In genomic region chr5:149129181-149129580, GRCh38 we compare ENCODE assay signal across 26 cellular contexts. TPM values are rescaled to one million over a fixed set of nuclear protein-coding genes. Genes with fewer than 3 reads are reported as not detected.
DNase-seq lines count a peak whose midpoint lies in the region; ATAC-seq, FAIRE-seq and TF ChIP-seq lines count a peak whose summit lies in the region.
"Had no signal": no experiment of that assay in that cellular context is flagged by ENCODE, and none has a peak within 500 bp of the region (broad histone marks: within the 10 kb centered on the region; RNA-seq: fewer than 3 reads in every experiment).

No MANE protein-coding gene starts in this region.

- H3K36me3 Mint-ChIP-seq in CD8-positive, alpha-beta T cell, result no peaks in the 10 kb centered on the region
- H3K36me3 Mint-ChIP-seq: memory B cell had no signal

- no peak overlapping the region for H4K5ac ChIP-seq in mesendoderm (ENCODE audit: low read length)

- no peak overlapping the region for H2BK15ac ChIP-seq in mesendoderm (replicated peaks; ENCODE audit: low read depth)

- no peak for ATAC-seq in HG03378 (IDR thresholded peaks at IDR 0.05; ENCODE audit: unreplicated experiment)
- no peak for ATAC-seq in CD8-positive, alpha-beta T cell
- ATAC-seq: activated T-cell treated with anti-CD3 and anti-CD28 coated beads, Interleukin-2, amount 50 U/mL, for 4 hours; left colon had no signal

- peak overlapping the region; percentile 67 for H3K27ac ChIP-seq in C4-2B
- no peak overlapping the region for H3K27ac ChIP-seq in mesendoderm (ENCODE audit: low read depth, low read length)
- no peak overlapping the region for H3K27ac ChIP-seq in CD8-positive, alpha-beta T cell (ENCODE audit: low read depth, low read length)
- H3K27ac ChIP-seq in esophagus muscularis mucosa (replicated peaks in 1 of 4), result no peak overlapping the region
- H3K27ac ChIP-seq: testis, vagina had no signal

- H3K27ac Mint-ChIP-seq in CD8-positive, alpha-beta T cell, result no peak overlapping the region
- H3K27ac Mint-ChIP-seq: activated CD4-positive, alpha-beta T cell treated with anti-CD3 and anti-CD28 coated beads, Interleukin-2, amount 10 ng/mL, durations not matched to agents 24 days and 14 days; memory B cell; T-helper 1 cell treated with Interleukin-12 subunit alpha and Interleukin-12 subunit beta and Interleukin-4 antibody, amounts not matched to agents 30 μg/mL and 1 μg/mL, for 36 hours had no signal

- no peak overlapping the region for H2AK5ac ChIP-seq in mesendoderm (ENCODE audit: low read length)

- H3K79me1 ChIP-seq in mesendoderm (ENCODE audit: low read length), result no peaks in the 10 kb centered on the region

- H3K18ac ChIP-seq in mesendoderm (ENCODE audit: low read length), result no peak overlapping the region

- intact Hi-C loops in CD8-positive, alpha-beta T cell (cut with DNase I, micrococcal nuclease), result no loop called here
- intact Hi-C loops in esophagus muscularis mucosa (cut with DNase I), result no loop called here

- no peak overlapping the region for H4K8ac ChIP-seq in mesendoderm (ENCODE audit: low read depth, low read length)

- no peak overlapping the region for H3K4ac ChIP-seq in mesendoderm (ENCODE audit: low read depth, low read length)

- no peaks in the 10 kb centered on the region for H3K9me3 ChIP-seq in CD8-positive, alpha-beta T cell (ENCODE audit: low read length)
- H3K9me3 ChIP-seq in esophagus muscularis mucosa, result no peaks in the 10 kb centered on the region
- H3K9me3 ChIP-seq: testis, vagina had no signal

- no peaks in the 10 kb centered on the region for H3K4me1 ChIP-seq in mesendoderm (ENCODE audit: control insufficient read depth, low read depth, low read length)
- H3K4me1 ChIP-seq in CD8-positive, alpha-beta T cell (ENCODE audit: insufficient read depth, low read length), result no peaks in the 10 kb centered on the region
- peaks cover 1 to 10% (median 5%) of the 10 kb centered on the region in 4 donors for H3K4me1 ChIP-seq in esophagus muscularis mucosa
- H3K4me1 ChIP-seq: testis, vagina had no signal

- TF ChIP-seq EP300 in esophagus muscularis mucosa (IDR thresholded peaks at IDR 0.05), result no peak

- H3K4me2 ChIP-seq in mesendoderm (ENCODE audit: low read length), result no peak overlapping the region

- H2BK5ac ChIP-seq in mesendoderm (ENCODE audit: low read length), result no peak overlapping the region

- no peak overlapping the region for H3K4me3 Mint-ChIP-seq in CD8-positive, alpha-beta T cell
- H3K4me3 Mint-ChIP-seq: activated CD4-positive, alpha-beta T cell treated with anti-CD3 and anti-CD28 coated beads, Interleukin-2, amount 10 ng/mL, durations not matched to agents 24 days and 14 days; activated T-cell treated with anti-CD3 and anti-CD28 coated beads, Interleukin-2, amount 50 U/mL, for 4 hours; memory B cell; T-helper 1 cell treated with Interleukin-12 subunit alpha and Interleukin-12 subunit beta and Interleukin-4 antibody, amounts not matched to agents 30 μg/mL and 1 μg/mL, for 36 hours had no signal

- no peak overlapping the region for H3K4me3 ChIP-seq in LNCaP clone FGC (ENCODE audit: low read depth, low read length)
- no peak overlapping the region for H3K4me3 ChIP-seq in bronchial epithelial cell (ENCODE audit: low read depth, low read length)
- H3K4me3 ChIP-seq in mesendoderm (ENCODE audit: low read length), result no peak overlapping the region
- H3K4me3 ChIP-seq in CD8-positive, alpha-beta T cell (ENCODE audit: low read depth, low read length), result no peak overlapping the region
- H3K4me3 ChIP-seq in esophagus muscularis mucosa, result no peak overlapping the region
- H3K4me3 ChIP-seq: testis, vagina had no signal

- H3K79me2 ChIP-seq in mesendoderm (ENCODE audit: control insufficient read depth, insufficient read depth, low read length), result no peaks in the 10 kb centered on the region

- H3K23ac ChIP-seq in mesendoderm (ENCODE audit: low read length), result no peak overlapping the region

- WGBS in mesendoderm (ENCODE audit: extremely low coverage, insufficient coverage, low lambda C conversion rate), result no CpG with 5 or more reads among the region's 1 CpG
- 100% methylated on average over 1 of the region's 1 CpG for WGBS in esophagus muscularis mucosa

- no peak for TF ChIP-seq POLR2A in esophagus muscularis mucosa (IDR thresholded peaks at IDR 0.05; ENCODE audit: low read depth)

- H3K27me3 ChIP-seq in bronchial epithelial cell (ENCODE audit: control insufficient read depth, insufficient read depth, low read length) (no peaks in the 10 kb centered on the region), mesendoderm (ENCODE audit: insufficient read depth, low read length, poor library complexity) (no peaks in the 10 kb centered on the region), esophagus muscularis mucosa (no peaks in the 10 kb centered on the region)
- H3K27me3 ChIP-seq in CD8-positive, alpha-beta T cell (ENCODE audit: insufficient read depth, low read length), result peaks cover 3% of the 10 kb centered on the region
- H3K27me3 ChIP-seq: testis, vagina had no signal

- CTCF ChIA-PET in CD8-positive, alpha-beta T cell (lab: Charles Lee), result no interaction called here

- FAIRE-seq in bronchial epithelial cell (lab: Jason Lieb, UNC), result no peak

- H3K56ac ChIP-seq in mesendoderm (ENCODE audit: low read length), result no peak overlapping the region

- POLR2A ChIA-PET in CD8-positive, alpha-beta T cell (lab: Charles Lee), result no interaction called here

- no peak for TF ChIP-seq CTCF in C4-2B (conservative IDR thresholded peaks at IDR 0.05)
- no peak for TF ChIP-seq CTCF in LNCaP clone FGC (IDR thresholded peaks at IDR 0.05; ENCODE audit: control insufficient read depth, extremely low read depth, insufficient read depth)
- TF ChIP-seq CTCF in bronchial epithelial cell (IDR thresholded peaks at IDR 0.05; ENCODE audit: insufficient read depth, low read length, severe bottlenecking), result no peak
- no peak for TF ChIP-seq CTCF in CD8-positive, alpha-beta T cell (IDR thresholded peaks at IDR 0.05)
- TF ChIP-seq CTCF in esophagus muscularis mucosa (IDR thresholded peaks at IDR 0.05), result no peak

- H3K36me3 ChIP-seq in bronchial epithelial cell (ENCODE audit: control insufficient read depth, insufficient read depth, low read length) (no peaks in the 10 kb centered on the region), mesendoderm (ENCODE audit: control insufficient read depth, insufficient read depth, low read length) (no peaks in the 10 kb centered on the region), esophagus muscularis mucosa (no peaks in the 10 kb centered on the region)
- H3K36me3 ChIP-seq in CD8-positive, alpha-beta T cell (ENCODE audit: insufficient read depth, low read length), result no peaks in the 10 kb centered on the region
- H3K36me3 ChIP-seq: vagina had no signal

- H3K9me3 Mint-ChIP-seq in CD8-positive, alpha-beta T cell, result no peaks in the 10 kb centered on the region
- H3K9me3 Mint-ChIP-seq: activated CD4-positive, alpha-beta T cell treated with anti-CD3 and anti-CD28 coated beads, Interleukin-2, amount 10 ng/mL, durations not matched to agents 24 days and 14 days; activated T-cell treated with anti-CD3 and anti-CD28 coated beads, Interleukin-2, amount 50 U/mL, for 4 hours; memory B cell; T-helper 1 cell treated with Interleukin-12 subunit alpha and Interleukin-12 subunit beta and Interleukin-4 antibody, amounts not matched to agents 30 μg/mL and 1 μg/mL, for 36 hours had no signal

- H3K4me1 Mint-ChIP-seq in CD8-positive, alpha-beta T cell (ENCODE audit: low read depth), result no peaks in the 10 kb centered on the region
- H3K4me1 Mint-ChIP-seq: activated CD4-positive, alpha-beta T cell treated with anti-CD3 and anti-CD28 coated beads, Interleukin-2, amount 10 ng/mL, durations not matched to agents 24 days and 14 days; memory B cell had no signal

- DNase-seq in LNCaP clone FGC (ENCODE audit: low read depth), result peak; percentile 84
- peak; percentile 48 for DNase-seq in bronchial epithelial cell (ENCODE audit: low read depth)
- DNase-seq in mesendoderm, result peak; percentile 29
- DNase-seq in CD8-positive, alpha-beta T cell, result no peak
- DNase-seq in esophagus muscularis mucosa (ENCODE audit: extremely low spot score), result no peak
- no peak for DNase-seq in COR-L47 (lab: John Stamatoyannopoulos, UW)
- DNase-seq: ACHN; activated CD4-positive, alpha-beta T cell treated with anti-CD3 and anti-CD28 coated beads, Interleukin-2, amount 10 ng/mL, durations not matched to agents 24 days and 14 days; activated T-cell treated with anti-CD3 and anti-CD28 coated beads, Interleukin-2, amount 50 U/mL, for 4 hours; amniotic stem cell; C1 segment of cervical spinal cord; cortex of kidney; left colon; MM.1S; NCI-H1417; NCI-H2081; NCI-H446; stimulated activated CD4-positive, alpha-beta T cell treated with anti-CD3 and anti-CD28 coated beads, Interleukin-12 subunit alpha, Interleukin-12 subunit beta, amount 100 ng/mL, for 4 hours; stimulated activated CD4-positive, alpha-beta T cell treated with anti-CD3 and anti-CD28 coated beads, Interleukin-4, amount 100 ng/mL, for 24 hours; stimulated activated naive CD4-positive, alpha-beta T cell; testis had no signal

- peaks cover 22% of the 10 kb centered on the region for H3K27me3 Mint-ChIP-seq in CD8-positive, alpha-beta T cell (ENCODE audit: low read depth)

- H3K9ac ChIP-seq in mesendoderm (ENCODE audit: low read length), result no peak overlapping the region

- H2BK120ac ChIP-seq in mesendoderm (ENCODE audit: low read depth, low read length), result no peak overlapping the region

RNA-seq across cellular contexts. Expression of gene ABLIM3, which starts 12.1 kb away (rescaled TPM):
- total RNA-seq in bronchial epithelial cell (3.7 and 7.2 TPM in 2 replicates), esophagus muscularis mucosa (10 to 100 TPM; 40.9 to 64.5 (median 45.8) TPM)
- 0.18 TPM for polyA plus RNA-seq in mesendoderm (2013, experiment 1 of 2)
- polyA plus RNA-seq in mesendoderm (2013, experiment 2 of 2), result 0.18 TPM
- total RNA-seq in CD8-positive, alpha-beta T cell, result not detected
- total RNA-seq: activated CD4-positive, alpha-beta T cell treated with anti-CD3 and anti-CD28 coated beads, Interleukin-2, amount 10 ng/mL, durations not matched to agents 24 days and 14 days had no signal

Comparison
In these comparisons a context has a peak if more than half of its experiments do, and no peak if none do; other contexts are left out.
1. DNase-seq: peak in LNCaP clone FGC (single experiment), bronchial epithelial cell (single experiment) and mesendoderm (single experiment); none in CD8-positive, alpha-beta T cell (0 of 7), esophagus muscularis mucosa (single experiment) and COR-L47 (single experiment).